ENCODE assay signal across 8 cellular contexts in genomic region chr12:54191550-54192022, GRCh38.
DNase-seq lines count a peak whose midpoint lies in the region; ATAC-seq lines count a peak whose summit lies in the region.

No MANE protein-coding gene starts in this region.

- peak; percentile 40 for ATAC-seq in HG02884 (IDR thresholded peaks at IDR 0.05; ENCODE audit: unreplicated experiment)
- peak; percentile 45 to 52 for ATAC-seq in activated CD4-positive, CD25-positive, alpha-beta regulatory T cell treated with anti-CD3 and anti-CD28 coated beads, Interleukin-2, amount 50 U/mL, for 24 hours
- no peak for ATAC-seq in HG02759 (IDR thresholded peaks at IDR 0.05; ENCODE audit: unreplicated experiment)

- DNase-seq in DMS114 treated with DMSO at 0.1 percent for 48 hours (lab: John Stamatoyannopoulos, UW; ENCODE audit: unreplicated experiment): peak; percentile 87
- DNase-seq in NCI-H345 treated with DMSO at 0.1 percent for 48 hours (lab: John Stamatoyannopoulos, UW; ENCODE audit: unreplicated experiment): peak; percentile 68
- DNase-seq in central memory CD4-positive, alpha-beta T cell: peak; percentile 75
- DNase-seq in kidney tubule cell (ENCODE audit: low spot score): peak; percentile 85
- DNase-seq in stimulated activated CD4-positive, alpha-beta T cell treated with anti-CD3 and anti-CD28 coated beads, Interleukin-1b, Interleukin-23, amount 100 ng/mL, for 4 hours (ENCODE audit: low read depth in 2 of 2): peak; percentile 66 to 72
